In the genomic region with DNA sequence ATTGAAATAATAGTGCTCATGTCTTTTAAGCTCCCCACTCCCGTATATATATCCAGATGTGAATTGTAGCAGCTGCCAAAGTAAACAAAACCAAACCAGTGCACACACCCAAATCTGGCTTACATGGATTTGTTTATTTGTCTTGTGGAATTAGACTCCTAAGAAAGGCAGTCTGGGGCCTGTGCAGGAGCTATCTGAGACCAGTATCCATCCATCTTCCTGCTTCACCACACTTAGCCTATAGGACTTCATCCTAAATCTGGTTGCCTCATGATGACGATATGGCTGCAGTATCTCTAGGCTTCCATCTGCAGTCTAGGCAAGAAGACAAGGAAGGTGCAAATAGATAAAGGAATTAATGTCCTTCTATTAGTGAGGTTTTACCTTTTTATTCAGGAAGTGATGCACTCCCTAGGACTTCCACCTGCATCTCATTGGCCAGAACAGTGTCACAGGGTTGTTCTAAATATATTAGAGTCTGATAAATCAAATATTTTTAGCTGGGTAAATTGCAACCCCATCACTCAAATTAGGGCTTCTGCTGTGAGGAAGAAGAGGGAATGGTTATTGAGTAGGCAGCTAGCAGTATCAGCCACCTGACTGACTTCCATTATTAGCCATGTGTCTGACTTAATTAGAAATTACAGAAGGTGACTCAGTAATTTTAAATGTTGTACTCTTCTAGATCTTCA, we compare ENCODE assay signal across 29 cellular contexts. TPM values are rescaled to one million over a fixed set of nuclear protein-coding genes. Genes with fewer than 3 reads are reported as not detected.
A peak's percentile ranks its signal among the peaks of the same experiment; 100 is the strongest.
DNase-seq lines count a peak whose midpoint lies in the region; ATAC-seq and TF ChIP-seq lines count a peak whose summit lies in the region.
"Had no signal": no experiment of that assay in that cellular context is flagged by ENCODE, and none has a peak within 500 bp of the region (broad histone marks: within the 10 kb centered on the region; RNA-seq: fewer than 3 reads in every experiment).

No MANE protein-coding gene starts in this region.

- no peaks in the 10 kb centered on the region for H3K36me3 Mint-ChIP-seq in WTC11
- H3K36me3 Mint-ChIP-seq: activated naive CD8-positive, alpha-beta T cell treated with anti-CD3 and anti-CD28 coated beads for 36 hours; IgD-negative memory B cell; memory B cell; stimulated activated memory B cell treated with anti-CD40 and anti-IgM and Interleukin-4, amounts not matched to agents 10 μg/mL and 1 μg/mL and 100 μg/mL, for 72 hours; type B pancreatic cell had no signal

- TF ChIP-seq CTCF in WTC11 (IDR thresholded peaks at IDR 0.05) = no peak

- H3K27ac Mint-ChIP-seq in WTC11 = no peak overlapping the region
- H3K27ac Mint-ChIP-seq: activated B cell treated with CpG ODN at 0.5 μM for 24 hours; activated naive CD8-positive, alpha-beta T cell treated with anti-CD3 and anti-CD28 coated beads for 36 hours; activated T-cell treated with anti-CD3 and anti-CD28 coated beads, Interleukin-2, amount 50 U/mL, for 24 hours; effector memory CD8-positive, alpha-beta T cell; IgD-negative memory B cell; memory B cell; nephron; stimulated activated memory B cell treated with anti-CD40 and anti-IgM and Interleukin-4, amounts not matched to agents 10 μg/mL and 1 μg/mL and 100 μg/mL, for 72 hours; type B pancreatic cell had no signal

- DNase-seq in Daoy (ENCODE audit: low read depth) (peak; percentile 75), HCEC 1CT (peak; percentile 34), SJCRH30 (peak; percentile 20 to 55), fibroblast of peridontal ligament (ENCODE audit: extremely low read depth) (peak; percentile 5), WTC11 (ENCODE audit: low spot score) (no peak)
- DNase-seq: activated B cell treated with CpG ODN at 0.5 μM for 24 hours; activated CD4-positive, alpha-beta T cell treated with anti-CD3 and anti-CD28 coated beads, Interleukin-2, amount 50 U/mL, for 1 hour; activated gamma-delta T cell; activated naive CD8-positive, alpha-beta T cell treated with anti-CD3 and anti-CD28 coated beads for 36 hours; activated T-cell treated with anti-CD3 and anti-CD28 coated beads, Interleukin-2, amount 50 U/mL, for 24 hours; aorta; cortex of kidney; effector memory CD8-positive, alpha-beta T cell; erythroblast; hippocampal formation; NCI-H1092 treated with DMSO at 0.1 percent for 48 hours; SK-N-SH had no signal

- H3K4me3 Mint-ChIP-seq in WTC11 = no peak overlapping the region
- H3K4me3 Mint-ChIP-seq: activated B cell treated with CpG ODN at 0.5 μM for 24 hours; activated naive CD8-positive, alpha-beta T cell treated with anti-CD3 and anti-CD28 coated beads for 36 hours; activated T-cell treated with anti-CD3 and anti-CD28 coated beads, Interleukin-2, amount 50 U/mL, for 24 hours; effector memory CD8-positive, alpha-beta T cell; IgD-negative memory B cell; memory B cell; nephron; stimulated activated memory B cell treated with anti-CD40 and anti-IgM and Interleukin-4, amounts not matched to agents 10 μg/mL and 1 μg/mL and 100 μg/mL, for 72 hours; type B pancreatic cell had no signal

- no peaks in the 10 kb centered on the region for H3K9me3 ChIP-seq in SJCRH30 (replicated peaks)
- H3K9me3 ChIP-seq: HAP-1, SK-N-SH had no signal

- H3K27me3 ChIP-seq in SJCRH30 = peaks cover 4% of the 10 kb centered on the region; the same call in 1 of the 2 replicates

- H3K36me3 ChIP-seq in SJCRH30 = no peaks in the 10 kb centered on the region
- H3K36me3 ChIP-seq: BLaER1, cardiac muscle cell, HAP-1 had no signal

- no peak overlapping the region for H3K4me3 ChIP-seq in SJCRH30
- H3K4me3 ChIP-seq: BLaER1, cardiac muscle cell, HAP-1 had no signal

- H3K4me1 ChIP-seq in SJCRH30 = peaks cover 13% of the 10 kb centered on the region

- no peaks in the 10 kb centered on the region for H3K9me3 Mint-ChIP-seq in WTC11
- H3K9me3 Mint-ChIP-seq: activated B cell treated with CpG ODN at 0.5 μM for 24 hours; activated naive CD8-positive, alpha-beta T cell treated with anti-CD3 and anti-CD28 coated beads for 36 hours; activated T-cell treated with anti-CD3 and anti-CD28 coated beads, Interleukin-2, amount 50 U/mL, for 24 hours; effector memory CD8-positive, alpha-beta T cell; IgD-negative memory B cell; memory B cell; nephron; stimulated activated memory B cell treated with anti-CD40 and anti-IgM and Interleukin-4, amounts not matched to agents 10 μg/mL and 1 μg/mL and 100 μg/mL, for 72 hours; type B pancreatic cell had no signal

- peaks cover 10% of the 10 kb centered on the region for H3K27me3 Mint-ChIP-seq in WTC11 (ENCODE audit: low read depth)

- POLR2A ChIA-PET in WTC11 (lab: Charles Lee) = no interaction called here

- CTCF ChIA-PET in WTC11 (lab: Charles Lee) = no interaction called here

- no peak overlapping the region for H3K27ac ChIP-seq in SJCRH30
- H3K27ac ChIP-seq: BLaER1, cardiac muscle cell had no signal

- peaks cover 13% of the 10 kb centered on the region for H3K4me1 Mint-ChIP-seq in WTC11
- H3K4me1 Mint-ChIP-seq: memory B cell; stimulated activated memory B cell treated with anti-CD40 and anti-IgM and Interleukin-4, amounts not matched to agents 10 μg/mL and 1 μg/mL and 100 μg/mL, for 72 hours had no signal

- ATAC-seq in GM18517 (IDR thresholded peaks at IDR 0.05; ENCODE audit: unreplicated experiment) (no peak), GM18870 (IDR thresholded peaks at IDR 0.05; ENCODE audit: unreplicated experiment) (no peak), WTC11 (no peak)
- ATAC-seq: effector memory CD8-positive, alpha-beta T cell; stimulated activated memory B cell treated with anti-CD40 and anti-IgM and Interleukin-4, amounts not matched to agents 10 μg/mL and 1 μg/mL and 100 μg/mL, for 72 hours had no signal

TF ChIP-seq in WTC11, 78 proteins besides CTCF, POLR2A, EP300 and RAD21:
- no peak for TF ChIP-seq NFYB (CRISPR knock-in tag; conservative IDR thresholded peaks at IDR 0.05; ENCODE audit: low read depth)
- TF ChIP-seq CREB1 (CRISPR knock-in tag; IDR thresholded peaks at IDR 0.05) = no peak
- TF ChIP-seq FOXP1 (CRISPR knock-in tag; IDR thresholded peaks at IDR 0.05; ENCODE audit: borderline replicate concordance) = no peak
- TF ChIP-seq, protein P1, sequence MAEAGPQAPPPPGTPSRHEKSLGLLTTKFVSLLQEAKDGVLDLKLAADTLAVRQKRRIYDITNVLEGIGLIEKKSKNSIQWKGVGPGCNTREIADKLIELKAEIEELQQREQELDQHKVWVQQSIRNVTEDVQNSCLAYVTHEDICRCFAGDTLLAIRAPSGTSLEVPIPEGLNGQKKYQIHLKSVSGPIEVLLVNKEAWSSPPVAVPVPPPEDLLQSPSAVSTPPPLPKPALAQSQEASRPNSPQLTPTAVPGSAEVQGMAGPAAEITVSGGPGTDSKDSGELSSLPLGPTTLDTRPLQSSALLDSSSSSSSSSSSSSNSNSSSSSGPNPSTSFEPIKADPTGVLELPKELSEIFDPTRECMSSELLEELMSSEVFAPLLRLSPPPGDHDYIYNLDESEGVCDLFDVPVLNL (CRISPR knock-in tag; IDR thresholded peaks at IDR 0.05; ENCODE audit: borderline replicate concordance, low read depth) = no peak
- no peak for TF ChIP-seq E2F1 (CRISPR knock-in tag; IDR thresholded peaks at IDR 0.05)
- TF ChIP-seq, protein P2, sequence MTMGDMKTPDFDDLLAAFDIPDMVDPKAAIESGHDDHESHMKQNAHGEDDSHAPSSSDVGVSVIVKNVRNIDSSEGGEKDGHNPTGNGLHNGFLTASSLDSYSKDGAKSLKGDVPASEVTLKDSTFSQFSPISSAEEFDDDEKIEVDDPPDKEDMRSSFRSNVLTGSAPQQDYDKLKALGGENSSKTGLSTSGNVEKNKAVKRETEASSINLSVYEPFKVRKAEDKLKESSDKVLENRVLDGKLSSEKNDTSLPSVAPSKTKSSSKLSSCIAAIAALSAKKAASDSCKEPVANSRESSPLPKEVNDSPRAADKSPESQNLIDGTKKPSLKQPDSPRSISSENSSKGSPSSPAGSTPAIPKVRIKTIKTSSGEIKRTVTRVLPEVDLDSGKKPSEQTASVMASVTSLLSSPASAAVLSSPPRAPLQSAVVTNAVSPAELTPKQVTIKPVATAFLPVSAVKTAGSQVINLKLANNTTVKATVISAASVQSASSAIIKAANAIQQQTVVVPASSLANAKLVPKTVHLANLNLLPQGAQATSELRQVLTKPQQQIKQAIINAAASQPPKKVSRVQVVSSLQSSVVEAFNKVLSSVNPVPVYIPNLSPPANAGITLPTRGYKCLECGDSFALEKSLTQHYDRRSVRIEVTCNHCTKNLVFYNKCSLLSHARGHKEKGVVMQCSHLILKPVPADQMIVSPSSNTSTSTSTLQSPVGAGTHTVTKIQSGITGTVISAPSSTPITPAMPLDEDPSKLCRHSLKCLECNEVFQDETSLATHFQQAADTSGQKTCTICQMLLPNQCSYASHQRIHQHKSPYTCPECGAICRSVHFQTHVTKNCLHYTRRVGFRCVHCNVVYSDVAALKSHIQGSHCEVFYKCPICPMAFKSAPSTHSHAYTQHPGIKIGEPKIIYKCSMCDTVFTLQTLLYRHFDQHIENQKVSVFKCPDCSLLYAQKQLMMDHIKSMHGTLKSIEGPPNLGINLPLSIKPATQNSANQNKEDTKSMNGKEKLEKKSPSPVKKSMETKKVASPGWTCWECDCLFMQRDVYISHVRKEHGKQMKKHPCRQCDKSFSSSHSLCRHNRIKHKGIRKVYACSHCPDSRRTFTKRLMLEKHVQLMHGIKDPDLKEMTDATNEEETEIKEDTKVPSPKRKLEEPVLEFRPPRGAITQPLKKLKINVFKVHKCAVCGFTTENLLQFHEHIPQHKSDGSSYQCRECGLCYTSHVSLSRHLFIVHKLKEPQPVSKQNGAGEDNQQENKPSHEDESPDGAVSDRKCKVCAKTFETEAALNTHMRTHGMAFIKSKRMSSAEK (CRISPR knock-in tag; IDR thresholded peaks at IDR 0.05; ENCODE audit: borderline replicate concordance) = no peak

RNA-seq across cellular contexts. Expression of gene WIPF3, which starts 6.0 kb away (rescaled TPM):
- not detected in 2 replicates for total RNA-seq in Daoy (2014; rRNA removed; shearing (Covaris generic))
- total RNA-seq in SJCRH30 (2014; rRNA removed; shearing (Covaris generic)) = not detected in 2 replicates
- 9.9 to 11.4 TPM (median 10.5 TPM) in 3 replicates for total RNA-seq in WTC11 (2021)
- total RNA-seq: activated B cell treated with CpG ODN at 0.5 μM for 24 hours; activated naive CD8-positive, alpha-beta T cell treated with anti-CD3 and anti-CD28 coated beads for 36 hours; pulmonary artery endothelial cell; T-helper 1 cell treated with Interleukin-12 subunit alpha and Interleukin-12 subunit beta and Interleukin-4 antibody, amounts not matched to agents 30 ng/mL and 1 ng/mL, for 36 hours had no signal

Comparison
In these comparisons a context has a peak if more than half of its experiments do, and no peak if none do; other contexts are left out.
1. RNA of gene WIPF3, which starts 6.0 kb away (total RNA-seq): 9.9 to 11.4 TPM in WTC11; not detected in Daoy and not detected in SJCRH30; every median in the first group is over 10 times any median in the second.